Comparison of ENCODE assay signal across 20 cellular contexts in the genomic region with DNA sequence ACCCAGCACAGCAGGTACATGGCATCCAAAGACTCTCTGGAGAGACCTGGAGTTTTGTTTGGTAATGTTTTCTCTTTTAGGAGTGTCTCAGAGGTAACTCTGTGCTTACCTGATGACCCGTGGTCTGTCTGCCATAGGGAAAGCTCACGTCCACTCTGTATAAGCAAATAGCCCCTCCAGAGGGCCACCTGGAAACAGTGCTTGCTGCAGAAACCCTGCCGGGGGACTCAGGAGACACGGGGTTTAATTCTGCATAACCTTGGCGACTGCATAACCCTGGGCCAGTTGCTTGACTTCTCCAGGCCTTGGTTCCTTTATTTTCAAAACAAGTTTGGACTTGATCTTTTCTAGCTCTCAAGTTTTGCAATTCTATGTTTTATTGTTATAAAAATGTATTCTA.
"Had no signal": no experiment of that assay in that cellular context is flagged by ENCODE, and none has a peak within 500 bp of the region (broad histone marks: within the 10 kb centered on the region; RNA-seq: fewer than 3 reads in every experiment).

No MANE protein-coding gene starts in this region.

- H3K27ac ChIP-seq: gastrocnemius medialis, neutrophil, parathyroid adenoma, suprapubic skin, transverse colon, upper lobe of right lung, vagina had no signal

- DNase-seq: effector memory CD8-positive, alpha-beta T cell; foreskin fibroblast; gastrocnemius medialis; kidney; mesenchymal stem cell; mucosa of descending colon; naive B cell; stimulated activated CD4-positive, alpha-beta T cell treated with anti-CD3 and anti-CD28 coated beads, Interleukin-12 subunit alpha, Interleukin-12 subunit beta, amount 100 ng/mL, for 4 hours; stimulated activated CD4-positive, alpha-beta T cell treated with anti-CD3 and anti-CD28 coated beads, Interleukin-1b, Interleukin-23, amount 100 ng/mL, for 48 hours; stimulated activated CD4-positive, alpha-beta T cell treated with anti-CD3 and anti-CD28 coated beads, Interleukin-4, amount 100 ng/mL, for 1 hour; stimulated activated CD8-positive, alpha-beta memory T cell treated with anti-CD3 and anti-CD28 coated beads, Interleukin-4, amount 100 ng/mL, for 48 hours; stimulated activated naive CD4-positive, alpha-beta T cell; stimulated activated naive CD8-positive, alpha-beta T cell treated with anti-CD3 and anti-CD28 coated beads, Interleukin-15, amount 100 ng/mL, for 72 hours; transverse colon; upper lobe of right lung had no signal

- H3K4me3 ChIP-seq: gastrocnemius medialis, mucosa of descending colon, smooth muscle cell, suprapubic skin, transverse colon, upper lobe of right lung, vagina had no signal
